ENCODE assay signal across 1 cellular context in genomic region chr5:10503997-10504761, GRCh38.
TF ChIP-seq lines count a peak whose summit lies in the region.

No MANE protein-coding gene starts in this region.

TF ChIP-seq in GM23338, 12 proteins besides CTCF, POLR2A, EP300 and RAD21 (continued from another document):
- TF ChIP-seq ZNF462 (CRISPR knock-in tag; IDR thresholded peaks at IDR 0.05): no peak
- no peak for TF ChIP-seq EZH2phosphoT487 (IDR thresholded peaks at IDR 0.05; ENCODE audit: unreplicated experiment)
- no peak for TF ChIP-seq NANOG (IDR thresholded peaks at IDR 0.05; ENCODE audit: borderline replicate concordance)
- no peak for TF ChIP-seq JUNB (IDR thresholded peaks at IDR 0.05; ENCODE audit: unreplicated experiment)
- no peak for TF ChIP-seq REST (IDR thresholded peaks at IDR 0.05; ENCODE audit: unreplicated experiment)
- no peak for TF ChIP-seq ETS1 (IDR thresholded peaks at IDR 0.05)
- no peak for TF ChIP-seq EZH2 (IDR thresholded peaks at IDR 0.05; ENCODE audit: low read depth, unreplicated experiment)
- TF ChIP-seq STAT1 (IDR thresholded peaks at IDR 0.05; ENCODE audit: unreplicated experiment): no peak
